18 cellular contexts compared by ENCODE assay signal in the genomic region with DNA sequence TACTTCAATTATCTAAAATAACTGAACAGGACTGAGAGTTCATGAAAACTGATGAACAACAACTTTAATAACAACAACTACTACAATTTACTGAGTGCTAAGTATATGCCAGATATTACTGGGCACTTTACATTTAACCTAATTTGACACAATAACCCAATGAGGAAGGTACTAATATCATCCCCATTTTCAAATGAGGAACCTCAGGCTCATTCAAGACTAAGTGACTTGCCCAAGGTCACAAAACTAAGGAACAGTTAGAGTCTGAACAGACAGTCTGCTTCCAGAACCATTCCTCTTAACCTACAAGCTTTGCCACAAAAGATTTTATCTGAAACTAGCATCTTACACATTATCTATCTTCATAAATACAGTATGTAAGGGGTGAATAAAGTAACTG.
"Had no signal": no experiment of that assay in that cellular context is flagged by ENCODE, and none has a peak within 500 bp of the region (broad histone marks: within the 10 kb centered on the region; RNA-seq: fewer than 3 reads in every experiment).

No MANE protein-coding gene starts in this region.

- ATAC-seq: activated CD4-positive, alpha-beta T cell treated with anti-CD3 and anti-CD28 coated beads for 36 hours; activated CD8-positive, alpha-beta memory T cell treated with anti-CD3 and anti-CD28 coated beads, Interleukin-2, amount 10 ng/mL, durations not matched to agents 7 days and 5 days; body of pancreas; left lobe of liver; natural killer cell; pancreas; stimulated activated naive CD8-positive, alpha-beta T cell treated with anti-CD3 and anti-CD28 coated beads, Interleukin-15, Interleukin-2, amounts not matched to agents 100 U/mL and 50 U/mL, for 24 hours had no signal

- H3K4me1 Mint-ChIP-seq: activated CD4-positive, alpha-beta T cell treated with anti-CD3 and anti-CD28 coated beads for 36 hours had no signal

- H3K27me3 Mint-ChIP-seq: activated CD4-positive, alpha-beta memory T cell treated with anti-CD3 and anti-CD28 coated beads for 36 hours; activated CD4-positive, alpha-beta T cell treated with anti-CD3 and anti-CD28 coated beads for 36 hours; activated CD8-positive, alpha-beta memory T cell treated with anti-CD3 and anti-CD28 coated beads, Interleukin-2, amount 10 ng/mL, durations not matched to agents 7 days and 5 days; activated naive CD8-positive, alpha-beta T cell treated with anti-CD3 and anti-CD28 coated beads, Interleukin-2, amount 10 ng/mL, durations not matched to agents 7 days and 5 days; memory B cell had no signal

- H3K27ac Mint-ChIP-seq: activated CD4-positive, alpha-beta memory T cell treated with anti-CD3 and anti-CD28 coated beads for 36 hours; activated CD4-positive, alpha-beta T cell treated with anti-CD3 and anti-CD28 coated beads for 36 hours; activated CD8-positive, alpha-beta memory T cell treated with anti-CD3 and anti-CD28 coated beads, Interleukin-2, amount 10 ng/mL, durations not matched to agents 7 days and 5 days; activated naive CD8-positive, alpha-beta T cell treated with anti-CD3 and anti-CD28 coated beads, Interleukin-2, amount 10 ng/mL, durations not matched to agents 7 days and 5 days had no signal

- H3K9me3 Mint-ChIP-seq: activated CD4-positive, alpha-beta memory T cell treated with anti-CD3 and anti-CD28 coated beads for 36 hours; activated naive CD8-positive, alpha-beta T cell treated with anti-CD3 and anti-CD28 coated beads, Interleukin-2, amount 10 ng/mL, durations not matched to agents 7 days and 5 days; memory B cell; natural killer cell had no signal

- H3K27ac ChIP-seq: WERI-Rb-1 had no signal

- DNase-seq: activated CD4-positive, alpha-beta memory T cell treated with anti-CD3 and anti-CD28 coated beads for 36 hours; activated CD4-positive, alpha-beta T cell treated with anti-CD3 and anti-CD28 coated beads for 36 hours; activated CD8-positive, alpha-beta memory T cell treated with anti-CD3 and anti-CD28 coated beads, Interleukin-2, amount 10 ng/mL, durations not matched to agents 7 days and 5 days; activated naive CD4-positive, alpha-beta T cell; body of pancreas; dorsolateral prefrontal cortex; natural killer cell; stimulated activated CD4-positive, alpha-beta T cell treated with anti-CD3 and anti-CD28 coated beads, Interleukin-12 subunit alpha, Interleukin-12 subunit beta, amount 100 ng/mL, for 4 hours; stimulated activated CD4-positive, alpha-beta T cell treated with anti-CD3 and anti-CD28 coated beads, Interleukin-1b, Interleukin-23, amount 100 ng/mL, for 48 hours; stimulated activated naive CD8-positive, alpha-beta T cell treated with anti-CD3 and anti-CD28 coated beads, Interleukin-15, Interleukin-2, amounts not matched to agents 100 U/mL and 50 U/mL, for 24 hours; WERI-Rb-1 had no signal

- H3K9me3 ChIP-seq: body of pancreas, pancreas, tibial nerve had no signal

- H3K4me3 Mint-ChIP-seq: activated CD4-positive, alpha-beta memory T cell treated with anti-CD3 and anti-CD28 coated beads for 36 hours; activated CD4-positive, alpha-beta T cell treated with anti-CD3 and anti-CD28 coated beads for 36 hours; activated CD8-positive, alpha-beta memory T cell treated with anti-CD3 and anti-CD28 coated beads, Interleukin-2, amount 10 ng/mL, durations not matched to agents 7 days and 5 days; activated naive CD8-positive, alpha-beta T cell treated with anti-CD3 and anti-CD28 coated beads, Interleukin-2, amount 10 ng/mL, durations not matched to agents 7 days and 5 days; memory B cell; natural killer cell had no signal

- H3K4me1 ChIP-seq: body of pancreas, pancreas had no signal

- H3K36me3 Mint-ChIP-seq: natural killer cell had no signal

- FAIRE-seq: frontal cortex, keratinocyte, pancreas had no signal

- H3K4me3 ChIP-seq: body of pancreas, dorsolateral prefrontal cortex, pancreas, tibial nerve had no signal

- H3K27me3 ChIP-seq: body of pancreas, dorsolateral prefrontal cortex, pancreas, tibial nerve had no signal
